Comparison of ENCODE assay signal across 11 cellular contexts in genomic region chrX:30904632-30905031, GRCh38.
"Had no signal": no experiment of that assay in that cellular context is flagged by ENCODE, and none has a peak within 500 bp of the region (broad histone marks: within the 10 kb centered on the region; RNA-seq: fewer than 3 reads in every experiment).

No MANE protein-coding gene starts in this region.

- DNase-seq: activated CD4-positive, alpha-beta T cell treated with anti-CD3 and anti-CD28 coated beads for 1 hour; activated CD4-positive, alpha-beta T cell treated with anti-CD3 and anti-CD28 coated beads, Interleukin-2, amount 50 U/mL, for 4 hours; activated effector memory CD4-positive, alpha-beta T cell treated with anti-CD3 and anti-CD28 coated beads, Interleukin-2, amount 50 U/mL, for 16 hours; activated T-cell treated with anti-CD3 and anti-CD28 coated beads, Interleukin-2, amount 50 U/mL, for 4 hours; caudate nucleus; kidney; left ventricle myocardium superior; sigmoid colon; stimulated activated CD4-positive, alpha-beta T cell treated with anti-CD3 and anti-CD28 coated beads, Interleukin-1b, Interleukin-23, amount 100 ng/mL, for 48 hours had no signal

- H3K4me2 ChIP-seq: hepatocyte had no signal

- H3K4me3 ChIP-seq: hepatocyte, sigmoid colon, thoracic aorta had no signal

- H3K79me2 ChIP-seq: hepatocyte had no signal

- H3K9me3 ChIP-seq: sigmoid colon, thoracic aorta had no signal

- H3K27ac ChIP-seq: hepatocyte, sigmoid colon, thoracic aorta had no signal

- H3K27me3 ChIP-seq: hepatocyte, sigmoid colon had no signal

- H3K4me1 ChIP-seq: sigmoid colon had no signal

- H2AFZ ChIP-seq: hepatocyte had no signal

- H3K36me3 ChIP-seq: sigmoid colon, thoracic aorta had no signal
